Comparison of ENCODE assay signal across 1 cellular context in genomic region chr17:42484304-42484703, GRCh38.
TF ChIP-seq lines count a peak whose summit lies in the region.

No MANE protein-coding gene starts in this region.

TF ChIP-seq in GM12878, 131 proteins besides CTCF, POLR2A, EP300 and RAD21 (continues in another document):
- TF ChIP-seq NFXL1 (IDR thresholded peaks at IDR 0.05; ENCODE audit: borderline replicate concordance), result no peak
- TF ChIP-seq HDAC6 (IDR thresholded peaks at IDR 0.05; ENCODE audit: unreplicated experiment), result no peak
- TF ChIP-seq ATF7 (IDR thresholded peaks at IDR 0.05; ENCODE audit: low read depth), result peak; percentile 71; the same call in 1 of the 2 replicates
- no peak for TF ChIP-seq CEBPB (IDR thresholded peaks at IDR 0.05; ENCODE audit: borderline replicate concordance in 1 of 2, low read depth in 2 of 2, low read length in 2 of 2)
- TF ChIP-seq SRF (IDR thresholded peaks at IDR 0.05; ENCODE audit: low read depth in 2 of 2, low read length in 2 of 2), result no peak
- no peak for TF ChIP-seq SIX5 (IDR thresholded peaks at IDR 0.05; ENCODE audit: low read depth, low read length, severe bottlenecking)
- peak; percentile 97 for TF ChIP-seq TCF7 (IDR thresholded peaks at IDR 0.05; ENCODE audit: borderline replicate concordance)
- no peak for TF ChIP-seq WRNIP1 (IDR thresholded peaks at IDR 0.05; ENCODE audit: borderline replicate concordance, low read depth, low read length)
- TF ChIP-seq NKRF (conservative IDR thresholded peaks at IDR 0.05), result peak; percentile 54; the same call in 1 of the 2 replicates
- TF ChIP-seq NR2C2 (IDR thresholded peaks at IDR 0.05; ENCODE audit: borderline replicate concordance, control insufficient read depth, insufficient read length, low read depth), result no peak
- TF ChIP-seq HDGF (IDR thresholded peaks at IDR 0.05), result no peak
- no peak for TF ChIP-seq FOS (IDR thresholded peaks at IDR 0.05; ENCODE audit: borderline replicate concordance, extremely low read depth, insufficient read length)
- TF ChIP-seq CBFB (IDR thresholded peaks at IDR 0.05; ENCODE audit: low read depth), result peak; percentile 98
- TF ChIP-seq USF2 (IDR thresholded peaks at IDR 0.05; ENCODE audit: borderline replicate concordance, low read depth, low read length), result no peak
- no peak for TF ChIP-seq RBBP5 (conservative IDR thresholded peaks at IDR 0.05)
- peak; percentile 90 for TF ChIP-seq MEF2A (IDR thresholded peaks at IDR 0.05; ENCODE audit: insufficient read depth, low read depth, low read length)
- no peak for TF ChIP-seq E2F4 (IDR thresholded peaks at IDR 0.05; ENCODE audit: low read depth, low read length)
- peak; percentile 19 for TF ChIP-seq BCL3 (IDR thresholded peaks at IDR 0.05; ENCODE audit: borderline replicate concordance, insufficient read depth, low read depth, low read length, poor library complexity, severe bottlenecking)
- no peak for TF ChIP-seq GABPA (IDR thresholded peaks at IDR 0.05; ENCODE audit: low read depth)
- peak; percentile 89 for TF ChIP-seq RELB (IDR thresholded peaks at IDR 0.05; ENCODE audit: low read depth)
- peak; percentile 51; the same call in 1 of the 2 replicates for TF ChIP-seq IRF5 (IDR thresholded peaks at IDR 0.05; ENCODE audit: borderline replicate concordance)
- TF ChIP-seq REST (IDR thresholded peaks at IDR 0.05; ENCODE audit: low read depth, low read length), result no peak
- TF ChIP-seq MEF2B (IDR thresholded peaks at IDR 0.05; ENCODE audit: partially characterized antibody, poor library complexity, severe bottlenecking), result peak; percentile 91
- no peak for TF ChIP-seq ZZZ3 (IDR thresholded peaks at IDR 0.05; ENCODE audit: control insufficient read depth, insufficient read length, low read depth)
- no peak for TF ChIP-seq PML (IDR thresholded peaks at IDR 0.05; ENCODE audit: low read length)
- TF ChIP-seq BACH1 (IDR thresholded peaks at IDR 0.05; ENCODE audit: borderline replicate concordance), result peak; percentile 57; the same call in 1 of the 2 replicates
- no peak for TF ChIP-seq RELA (IDR thresholded peaks at IDR 0.05; ENCODE audit: borderline replicate concordance, partially characterized antibody)
- no peak for TF ChIP-seq ZNF687 (IDR thresholded peaks at IDR 0.05)
- no peak for TF ChIP-seq NR2C1 (IDR thresholded peaks at IDR 0.05)
- no peak for TF ChIP-seq NFYA (IDR thresholded peaks at IDR 0.05; ENCODE audit: borderline replicate concordance, low read depth, low read length)
- no peak for TF ChIP-seq YBX1 (IDR thresholded peaks at IDR 0.05)
- TF ChIP-seq NFIC (IDR thresholded peaks at IDR 0.05; ENCODE audit: low read depth, low read length), result peak; percentile 85; the same call in 1 of the 2 replicates
- TF ChIP-seq RB1 (IDR thresholded peaks at IDR 0.05; ENCODE audit: borderline replicate concordance), result peak; percentile 48; the same call in 1 of the 2 replicates
- peak; percentile 77; the same call in 1 of the 2 replicates for TF ChIP-seq NBN (IDR thresholded peaks at IDR 0.05)
- TF ChIP-seq PAX5 (IDR thresholded peaks at IDR 0.05; ENCODE audit: borderline replicate concordance, low read depth, low read length), result peak; percentile 50; the same call in 1 of the 2 replicates
- TF ChIP-seq TBL1XR1 (IDR thresholded peaks at IDR 0.05; ENCODE audit: low read depth, low read length), result no peak
- TF ChIP-seq BRCA1 (IDR thresholded peaks at IDR 0.05; ENCODE audit: low read depth, low read length), result no peak
- no peak for TF ChIP-seq KDM1A (IDR thresholded peaks at IDR 0.05; ENCODE audit: borderline replicate concordance)
- TF ChIP-seq ZBTB40 (IDR thresholded peaks at IDR 0.05; ENCODE audit: borderline replicate concordance), result no peak
- no peak for TF ChIP-seq SREBF1 (IDR thresholded peaks at IDR 0.05; ENCODE audit: low read length)
